8 cellular contexts compared by ENCODE assay signal in the genomic region with DNA sequence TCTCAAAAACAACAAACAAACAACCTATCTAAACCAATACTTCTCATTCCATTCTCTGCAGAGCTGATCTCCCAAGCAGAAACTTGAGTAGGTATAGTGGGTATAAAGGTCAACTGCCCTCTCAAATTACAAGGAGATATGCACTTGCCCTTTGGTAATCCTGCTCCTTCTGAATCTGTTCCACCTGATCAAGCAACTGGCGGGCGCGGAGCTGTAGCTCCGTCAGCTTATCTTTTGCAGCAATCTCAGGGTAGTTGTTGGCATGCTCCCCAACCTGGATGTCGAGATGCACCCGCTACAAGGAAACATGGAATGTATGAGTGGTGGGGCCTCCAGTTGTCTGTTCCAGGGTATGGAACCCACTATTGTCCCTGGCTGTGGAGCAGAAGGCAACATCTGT. TPM values are rescaled to one million over a fixed set of nuclear protein-coding genes. Genes with fewer than 3 reads are reported as not detected.
DNase-seq lines count a peak whose midpoint lies in the region; TF ChIP-seq lines count a peak whose summit lies in the region.

No MANE protein-coding gene starts in this region.

- H3K4me1 ChIP-seq in stomach, result peaks cover 13 to 35% (median 32%) of the 10 kb centered on the region in 4 donors

- peak overlapping the region; percentile 92 for H3K4me3 Mint-ChIP-seq in activated CD4-positive, alpha-beta memory T cell treated with anti-CD3 and anti-CD28 coated beads, Interleukin-2, amount 10 ng/mL, durations not matched to agents 7 days and 5 days
- peak overlapping the region; percentile 86 to 93 (median 90) for H3K4me3 Mint-ChIP-seq in immature natural killer cell

- H3K4me3 ChIP-seq in stomach, result peak overlapping the region; percentile 73 to 91 (median 86)

- peaks cover 21 to 46% (median 41%) of the 10 kb centered on the region in 4 donors for H3K36me3 ChIP-seq in stomach

- no peak for TF ChIP-seq POLR2A in stomach (IDR thresholded peaks at IDR 0.05)

- H3K9me3 ChIP-seq in stomach, result no peaks in the 10 kb centered on the region

- H3K36me3 Mint-ChIP-seq in activated CD4-positive, alpha-beta memory T cell treated with anti-CD3 and anti-CD28 coated beads, Interleukin-2, amount 10 ng/mL, durations not matched to agents 7 days and 5 days (ENCODE audit: low read depth), result peaks cover 34% of the 10 kb centered on the region
- peaks cover 9 to 17% (median 12%) of the 10 kb centered on the region in 3 donors for H3K36me3 Mint-ChIP-seq in immature natural killer cell

- POLR2A ChIA-PET in activated CD4-positive, alpha-beta memory T cell treated with anti-CD3 and anti-CD28 coated beads, Interleukin-2, amount 10 ng/mL, durations not matched to agents 7 days and 5 days (lab: Charles Lee), result interaction anchor here (0.7 to 5.3 kb wide), 20 partner anchors 9 to 555 kb away, joined by 3 to 96 read pairs (median 10); partner anchors contain the start of genes DDX56, H2AZ2, MYO1G and NUDCD3

- no peak for TF ChIP-seq EP300 in stomach (IDR thresholded peaks at IDR 0.05)

- H3K27ac ChIP-seq in stomach, result peak overlapping the region in 4 of 5 donors; percentile 96 to 99 (median 98)

- no peaks in the 10 kb centered on the region for H3K27me3 ChIP-seq in stomach

- intact Hi-C loops in stomach (cut with DNase I; ENCODE audit: low total_unique reads), result no loop called here

- peaks cover 45% of the 10 kb centered on the region for H3K4me1 Mint-ChIP-seq in activated CD4-positive, alpha-beta memory T cell treated with anti-CD3 and anti-CD28 coated beads, Interleukin-2, amount 10 ng/mL, durations not matched to agents 7 days and 5 days
- H3K4me1 Mint-ChIP-seq in immature natural killer cell, result peaks cover 36% of the 10 kb centered on the region in 2 donors

- H3K27me3 Mint-ChIP-seq in activated CD4-positive, alpha-beta memory T cell treated with anti-CD3 and anti-CD28 coated beads, Interleukin-2, amount 10 ng/mL, durations not matched to agents 7 days and 5 days, result no peaks in the 10 kb centered on the region
- H3K27me3 Mint-ChIP-seq in immature natural killer cell (ENCODE audit: low read depth in 3 of 3), result peaks cover 7 to 11% (median 9%) of the 10 kb centered on the region in 3 donors

- DNase-seq in NCI-H82 (lab: John Stamatoyannopoulos, UW) (peak; percentile 44), NCI-H82 treated with DMSO at 0.1 percent for 48 hours (lab: John Stamatoyannopoulos, UW; ENCODE audit: unreplicated experiment) (no peak), immature natural killer cell (no peak), stomach (no peak), NCI-H345 (lab: John Stamatoyannopoulos, UW) (no peak), SK-N-DZ (ENCODE audit: low spot score) (no peak)
- DNase-seq in activated CD4-positive, alpha-beta memory T cell treated with anti-CD3 and anti-CD28 coated beads, Interleukin-2, amount 10 ng/mL, durations not matched to agents 7 days and 5 days, result no peak
- no peak for DNase-seq in activated effector memory CD4-positive, alpha-beta T cell treated with Interleukin-2 at 50 U/mL for 16 hours

- WGBS in stomach, 5 donors, result 21 to 46% (median 31%) methylated on average over 6 of the region's 6 CpGs

- no peaks in the 10 kb centered on the region for H3K9me3 Mint-ChIP-seq in activated CD4-positive, alpha-beta memory T cell treated with anti-CD3 and anti-CD28 coated beads, Interleukin-2, amount 10 ng/mL, durations not matched to agents 7 days and 5 days
- H3K9me3 Mint-ChIP-seq in immature natural killer cell, result no peaks in the 10 kb centered on the region

- peak overlapping the region; percentile 85 for H3K27ac Mint-ChIP-seq in activated CD4-positive, alpha-beta memory T cell treated with anti-CD3 and anti-CD28 coated beads, Interleukin-2, amount 10 ng/mL, durations not matched to agents 7 days and 5 days
- H3K27ac Mint-ChIP-seq in immature natural killer cell, result peak overlapping the region; percentile 95 to 98 (median 96)

- CTCF ChIA-PET in activated CD4-positive, alpha-beta memory T cell treated with anti-CD3 and anti-CD28 coated beads, Interleukin-2, amount 10 ng/mL, durations not matched to agents 7 days and 5 days (lab: Charles Lee), result interaction anchor here (0.7 to 3.4 kb wide), 10 partner anchors 8 to 418 kb away, joined by 3 to 16 read pairs (median 4); no protein-coding TSS in a partner anchor

- TF ChIP-seq CTCF in stomach (IDR thresholded peaks at IDR 0.05), result no peak

RNA-seq across cellular contexts. Expression of gene TMED4, which starts 1.1 kb away (rescaled TPM):
- total RNA-seq in activated CD4-positive, alpha-beta memory T cell treated with anti-CD3 and anti-CD28 coated beads, Interleukin-2, amount 10 ng/mL, durations not matched to agents 7 days and 5 days, result 10 to 100 TPM; 76.0 to 81.8 TPM
- 10 to 100 TPM; 50.0 to 79.0 (median 71.6) TPM for polyA plus RNA-seq in immature natural killer cell
- 100 to 1,000 TPM in 4 of 5 donors, 10 to 100 TPM in 1; 60.7 to 235 (median 111) TPM for total RNA-seq in stomach
- polyA plus RNA-seq in stomach, result 10 to 100 TPM; 13.4 to 36.1 (median 24.5) TPM
- 169 and 208 TPM in 2 replicates for polyA plus RNA-seq in SK-N-DZ (2014; cell fraction: cytosol; rRNA removed)
- polyA plus RNA-seq in SK-N-DZ (2014; cell fraction: nucleus; rRNA removed), result 143 TPM in 2 replicates

RNA-seq across cellular contexts. Expression of gene DDX56, which starts 7.2 kb away (rescaled TPM):
- total RNA-seq in activated CD4-positive, alpha-beta memory T cell treated with anti-CD3 and anti-CD28 coated beads, Interleukin-2, amount 10 ng/mL, durations not matched to agents 7 days and 5 days, result 10 to 100 TPM; 59.0 to 59.6 TPM
- polyA plus RNA-seq in immature natural killer cell, result 10 to 100 TPM; 29.3 to 41.9 (median 33.8) TPM
- total RNA-seq in stomach, result 10 to 100 TPM; 35.6 to 95.1 (median 47.4) TPM
- 10 to 100 TPM; 40.9 to 98.7 (median 63.7) TPM for polyA plus RNA-seq in stomach
- 93.1 and 95.4 TPM in 2 replicates for polyA plus RNA-seq in SK-N-DZ (2014; cell fraction: cytosol; rRNA removed)
- polyA plus RNA-seq in SK-N-DZ (2014; cell fraction: nucleus; rRNA removed), result 172 and 224 TPM in 2 replicates

RNA-seq across cellular contexts. Expression of gene OGDH, which starts 25.5 kb away (rescaled TPM):
- 100 to 1,000 TPM; 164 to 166 TPM for total RNA-seq in activated CD4-positive, alpha-beta memory T cell treated with anti-CD3 and anti-CD28 coated beads, Interleukin-2, amount 10 ng/mL, durations not matched to agents 7 days and 5 days
- polyA plus RNA-seq in immature natural killer cell (10 to 100 TPM; 24.3 to 44.4 (median 32.8) TPM), stomach (10 to 100 TPM; 19.8 to 31.8 (median 30.8) TPM)
- 10 to 100 TPM; 21.6 to 92.0 (median 56.5) TPM for total RNA-seq in stomach
- polyA plus RNA-seq in SK-N-DZ (2014; cell fraction: cytosol; rRNA removed), result 28.8 and 29.1 TPM in 2 replicates
- 23.4 and 36.2 TPM in 2 replicates for polyA plus RNA-seq in SK-N-DZ (2014; cell fraction: nucleus; rRNA removed)

RNA-seq across cellular contexts. Expression of gene NPC1L1, which starts 39.8 kb away (rescaled TPM):
- not detected for total RNA-seq in activated CD4-positive, alpha-beta memory T cell treated with anti-CD3 and anti-CD28 coated beads, Interleukin-2, amount 10 ng/mL, durations not matched to agents 7 days and 5 days
- polyA plus RNA-seq in immature natural killer cell (not detected), stomach (under 1 TPM in 2 of 3 donors, not detected in 1; 0.12 to 0.20 TPM)
- 1 to 10 TPM in 3 of 5 donors, not detected in 2; 1.1 to 4.9 (median 1.6) TPM for total RNA-seq in stomach
- polyA plus RNA-seq in SK-N-DZ (2014; cell fraction: cytosol; rRNA removed), result not detected in 2 replicates
- 0.10 and 0.14 TPM in 2 replicates for polyA plus RNA-seq in SK-N-DZ (2014; cell fraction: nucleus; rRNA removed)
